Comparison of ENCODE assay signal across 12 cellular contexts in the genomic region with DNA sequence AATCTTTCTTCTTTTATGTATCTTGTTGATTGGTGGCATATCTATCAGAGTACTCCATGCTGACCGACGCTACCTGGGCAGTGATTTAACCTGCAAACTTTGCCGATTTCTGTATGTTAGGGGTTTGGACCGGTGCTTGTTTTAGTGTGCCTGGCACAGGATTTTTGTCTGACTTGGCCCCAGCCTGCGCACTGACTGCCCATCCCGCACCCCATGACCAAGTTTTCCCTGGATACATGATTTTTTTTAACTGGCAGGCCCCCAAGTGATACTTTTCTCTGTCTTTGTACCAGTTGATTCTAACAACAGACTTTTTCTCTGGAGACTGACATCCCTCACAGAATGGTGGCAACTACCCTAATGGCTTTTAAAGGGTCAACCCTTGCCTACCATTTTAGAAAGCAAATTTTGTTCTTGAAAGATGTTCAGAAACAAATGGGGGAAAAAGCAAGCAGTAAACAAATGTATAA.
DNase-seq lines count a peak whose midpoint lies in the region; ATAC-seq, FAIRE-seq and TF ChIP-seq lines count a peak whose summit lies in the region.
"Had no signal": no experiment of that assay in that cellular context is flagged by ENCODE, and none has a peak within 500 bp of the region (broad histone marks: within the 10 kb centered on the region; RNA-seq: fewer than 3 reads in every experiment).

No MANE protein-coding gene starts in this region.

- BruUV-seq in GM12878 (replicated peaks; lab: Mats Ljungman, UMichigan), result no TSS peak

- no peak for TF ChIP-seq EP300 in GM12878 (IDR thresholded peaks at IDR 0.05; ENCODE audit: borderline replicate concordance in 1 of 2, control insufficient read depth in 1 of 2, low read depth in 2 of 2, low read length in 2 of 2)

- H3K4me2 ChIP-seq in GM12878 (ENCODE audit: control insufficient read depth, insufficient read depth), result peak overlapping the region; percentile 85

- H3K27ac Mint-ChIP-seq in stimulated activated naive CD8-positive, alpha-beta T cell treated with anti-CD3 and anti-CD28 coated beads, Interleukin-15, Interleukin-2, amounts not matched to agents 100 ng/mL and 50 ng/mL, for 24 hours, result no peak overlapping the region

- ATAC-seq in stimulated activated naive CD8-positive, alpha-beta T cell treated with anti-CD3 and anti-CD28 coated beads, Interleukin-15, Interleukin-2, amounts not matched to agents 100 U/mL and 50 U/mL, for 24 hours, result no peak
- ATAC-seq in GM12878, result no peak
- no peak for ATAC-seq in esophagus mucosa

- H3K9me3 Mint-ChIP-seq in stimulated activated naive CD8-positive, alpha-beta T cell treated with anti-CD3 and anti-CD28 coated beads, Interleukin-15, Interleukin-2, amounts not matched to agents 100 ng/mL and 50 ng/mL, for 24 hours, result no peaks in the 10 kb centered on the region

- POLR2A ChIA-PET in GM12878 (lab: Charles Lee), result interaction anchor here (0.5 to 0.6 kb wide), 2 partner anchors 101 to 236 kb away, joined by 3 read pairs; no protein-coding TSS in a partner anchor

- peak overlapping the region; percentile 62 for H3K4me3 Mint-ChIP-seq in stimulated activated naive CD8-positive, alpha-beta T cell treated with anti-CD3 and anti-CD28 coated beads, Interleukin-15, Interleukin-2, amounts not matched to agents 100 ng/mL and 50 ng/mL, for 24 hours

- no peaks in the 10 kb centered on the region for H3K27me3 Mint-ChIP-seq in stimulated activated naive CD8-positive, alpha-beta T cell treated with anti-CD3 and anti-CD28 coated beads, Interleukin-15, Interleukin-2, amounts not matched to agents 100 ng/mL and 50 ng/mL, for 24 hours

- H3K4me1 ChIP-seq in GM12878 (ENCODE audit: control insufficient read depth, insufficient read depth, low read length) (peaks cover 16% of the 10 kb centered on the region), mucosa of stomach (ENCODE audit: control insufficient read depth, insufficient read depth, low read length) (peaks cover 16% of the 10 kb centered on the region)

- SMC1A ChIA-PET in GM12878 (lab: Charles Lee; ENCODE audit: uncharacterized antibody, unreplicated experiment), result interaction anchor here (1.1 kb wide), 1 partner anchor 23 kb away, joined by 5 read pairs; no protein-coding TSS in a partner anchor

- H2AFZ ChIP-seq in GM12878 (ENCODE audit: control insufficient read depth, low read depth, low read length), result peak overlapping the region; percentile 88

- peaks cover 29% of the 10 kb centered on the region for H3K4me1 Mint-ChIP-seq in stimulated activated naive CD8-positive, alpha-beta T cell treated with anti-CD3 and anti-CD28 coated beads, Interleukin-15, Interleukin-2, amounts not matched to agents 100 ng/mL and 50 ng/mL, for 24 hours (ENCODE audit: low read depth)

- H3K9ac ChIP-seq in GM12878 (ENCODE audit: control insufficient read depth, insufficient read depth, low read length), result no peak overlapping the region; the same call in 1 of the 2 replicates
- H3K9ac ChIP-seq in mucosa of stomach (ENCODE audit: low read length), result peak overlapping the region; percentile 44

- no peak for TF ChIP-seq RAD21 in GM12878 (IDR thresholded peaks at IDR 0.05; ENCODE audit: insufficient read depth, low read depth, low read length)

- RAD21 ChIA-PET in GM12878 (lab: Charles Lee; ENCODE audit: unreplicated experiment), result interaction anchor here (1.0 to 1.2 kb wide), 2 partner anchors 8 to 12 kb away, joined by 3 to 7 read pairs; no protein-coding TSS in a partner anchor

- no peak for DNase-seq in stimulated activated naive CD8-positive, alpha-beta T cell treated with anti-CD3 and anti-CD28 coated beads, Interleukin-15, Interleukin-2, amounts not matched to agents 100 U/mL and 50 U/mL, for 24 hours
- no peak for DNase-seq in GM12878 (ENCODE audit: low read depth, low spot score)
- DNase-seq in GF-D8 (lab: John Stamatoyannopoulos, UW), result no peak
- DNase-seq in stimulated activated CD4-positive, alpha-beta T cell treated with anti-CD3 and anti-CD28 coated beads, Interleukin-2, amount 100 ng/mL, for 48 hours, result no peak
- no peak for DNase-seq in HuH-7 (ENCODE audit: low spot score)
- DNase-seq: activated gamma-delta T cell treated with Interleukin-2 at 50 U/mL for 16 hours; stimulated activated CD4-positive, alpha-beta T cell treated with anti-CD3 and anti-CD28 coated beads, Interleukin-4, amount 100 ng/mL, for 4 hours; T1000 had no signal

- no peaks in the 10 kb centered on the region for H4K20me1 ChIP-seq in GM12878 (ENCODE audit: control insufficient read depth, insufficient read depth)

- no peaks in the 10 kb centered on the region for H3K79me2 ChIP-seq in GM12878 (ENCODE audit: control insufficient read depth, insufficient read depth, low read length)

- in situ Hi-C loops in GM12878 (cut with MboI), result no loop called here

- H3K9me3 ChIP-seq in GM12878 (replicated peaks; ENCODE audit: control insufficient read depth, insufficient read depth, low read length), result no peaks in the 10 kb centered on the region
- H3K9me3 ChIP-seq in mucosa of stomach (ENCODE audit: control insufficient read depth, low read length), result no peaks in the 10 kb centered on the region
- H3K9me3 ChIP-seq: neutrophil had no signal

- TF ChIP-seq CTCF in GM12878 (IDR thresholded peaks at IDR 0.05 in 2 of 3, conservative IDR thresholded peaks at IDR 0.05 in 1 of 3; ENCODE audit: control insufficient read depth in 2 of 3, extremely low read depth in 1 of 3, insufficient read depth in 1 of 3, low read depth in 3 of 3, low read length in 3 of 3), result no peak

- intact Hi-C loops in GM12878 (cut with micrococcal nuclease; ENCODE audit: unreplicated experiment), result no loop called here

- H3K27ac ChIP-seq in GM12878 (ENCODE audit: control insufficient read depth, insufficient read depth), result peak overlapping the region; percentile 66; the same call in 1 of the 2 replicates
- H3K27ac ChIP-seq: neutrophil had no signal

- H3K27me3 ChIP-seq in GM12878 (replicated peaks in 1 of 2; ENCODE audit: control insufficient read depth in 2 of 2, insufficient read depth in 2 of 2, low read length in 1 of 2) (no peaks in the 10 kb centered on the region), mucosa of stomach (ENCODE audit: control insufficient read depth, insufficient read depth, low read length) (no peaks in the 10 kb centered on the region)

- CTCF ChIA-PET in GM12878 (lab: Yijun Ruan, JAX), result interaction anchor here (0.9 to 2.0 kb wide), 3 partner anchors 10 to 39 kb away, joined by 3 to 8 read pairs (median 5); no protein-coding TSS in a partner anchor

- no peak for TF ChIP-seq POLR2A in GM12878 (IDR thresholded peaks at IDR 0.05; ENCODE audit: low read depth, low read length)

- H3K4me3 ChIP-seq in GM12878, result no peak overlapping the region
- no peak overlapping the region for H3K4me3 ChIP-seq in mucosa of stomach (ENCODE audit: low read length)

- WGBS in GM12878 (ENCODE audit: insufficient coverage, insufficient replicate concordance, low lambda C conversion rate, missing lambda C conversion rate), result 96% methylated on average over 6 of the region's 6 CpGs

- H3K36me3 Mint-ChIP-seq in stimulated activated naive CD8-positive, alpha-beta T cell treated with anti-CD3 and anti-CD28 coated beads, Interleukin-15, Interleukin-2, amounts not matched to agents 100 ng/mL and 50 ng/mL, for 24 hours (ENCODE audit: low read depth), result no peaks in the 10 kb centered on the region

- H3K36me3 ChIP-seq in GM12878 (ENCODE audit: control insufficient read depth in 2 of 2, insufficient read depth in 2 of 2, low read length in 1 of 2) (no peaks in the 10 kb centered on the region), mucosa of stomach (ENCODE audit: control insufficient read depth, insufficient read depth, low read length) (no peaks in the 10 kb centered on the region)
- H3K36me3 ChIP-seq: neutrophil had no signal

- FAIRE-seq in GM12878 (lab: Jason Lieb, UNC), result no peak

TF ChIP-seq in GM12878, 131 proteins besides CTCF, POLR2A, EP300 and RAD21:
- TF ChIP-seq, protein P1, sequence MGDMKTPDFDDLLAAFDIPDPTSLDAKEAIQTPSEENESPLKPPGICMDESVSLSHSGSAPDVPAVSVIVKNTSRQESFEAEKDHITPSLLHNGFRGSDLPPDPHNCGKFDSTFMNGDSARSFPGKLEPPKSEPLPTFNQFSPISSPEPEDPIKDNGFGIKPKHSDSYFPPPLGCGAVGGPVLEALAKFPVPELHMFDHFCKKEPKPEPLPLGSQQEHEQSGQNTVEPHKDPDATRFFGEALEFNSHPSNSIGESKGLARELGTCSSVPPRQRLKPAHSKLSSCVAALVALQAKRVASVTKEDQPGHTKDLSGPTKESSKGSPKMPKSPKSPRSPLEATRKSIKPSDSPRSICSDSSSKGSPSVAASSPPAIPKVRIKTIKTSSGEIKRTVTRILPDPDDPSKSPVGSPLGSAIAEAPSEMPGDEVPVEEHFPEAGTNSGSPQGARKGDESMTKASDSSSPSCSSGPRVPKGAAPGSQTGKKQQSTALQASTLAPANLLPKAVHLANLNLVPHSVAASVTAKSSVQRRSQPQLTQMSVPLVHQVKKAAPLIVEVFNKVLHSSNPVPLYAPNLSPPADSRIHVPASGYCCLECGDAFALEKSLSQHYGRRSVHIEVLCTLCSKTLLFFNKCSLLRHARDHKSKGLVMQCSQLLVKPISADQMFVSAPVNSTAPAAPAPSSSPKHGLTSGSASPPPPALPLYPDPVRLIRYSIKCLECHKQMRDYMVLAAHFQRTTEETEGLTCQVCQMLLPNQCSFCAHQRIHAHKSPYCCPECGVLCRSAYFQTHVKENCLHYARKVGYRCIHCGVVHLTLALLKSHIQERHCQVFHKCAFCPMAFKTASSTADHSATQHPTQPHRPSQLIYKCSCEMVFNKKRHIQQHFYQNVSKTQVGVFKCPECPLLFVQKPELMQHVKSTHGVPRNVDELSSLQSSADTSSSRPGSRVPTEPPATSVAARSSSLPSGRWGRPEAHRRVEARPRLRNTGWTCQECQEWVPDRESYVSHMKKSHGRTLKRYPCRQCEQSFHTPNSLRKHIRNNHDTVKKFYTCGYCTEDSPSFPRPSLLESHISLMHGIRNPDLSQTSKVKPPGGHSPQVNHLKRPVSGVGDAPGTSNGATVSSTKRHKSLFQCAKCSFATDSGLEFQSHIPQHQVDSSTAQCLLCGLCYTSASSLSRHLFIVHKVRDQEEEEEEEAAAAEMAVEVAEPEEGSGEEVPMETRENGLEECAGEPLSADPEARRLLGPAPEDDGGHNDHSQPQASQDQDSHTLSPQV (IDR thresholded peaks at IDR 0.05), result peak; percentile 59
- TF ChIP-seq YY1 (IDR thresholded peaks at IDR 0.05; ENCODE audit: low read depth, low read length) (0 out of 2 replicates have a peak, but pooled peaks have one; percentile 18), CHD4 (IDR thresholded peaks at IDR 0.05) (no peak), ZNF274 (IDR thresholded peaks at IDR 0.05; ENCODE audit: insufficient read depth, insufficient read length) (no peak)
TF ChIP-seq in GM12878: peak in this region for 2.
